Comparison of ENCODE assay signal across 12 cellular contexts in genomic region chr7:131546126-131546525, GRCh38. TPM values are rescaled to one million over a fixed set of nuclear protein-coding genes. Genes with fewer than 3 reads are reported as not detected.
DNase-seq lines count a peak whose midpoint lies in the region; ATAC-seq, FAIRE-seq and TF ChIP-seq lines count a peak whose summit lies in the region.
"Had no signal": no experiment of that assay in that cellular context is flagged by ENCODE, and none has a peak within 500 bp of the region (broad histone marks: within the 10 kb centered on the region; RNA-seq: fewer than 3 reads in every experiment).

No MANE protein-coding gene starts in this region.

- no peaks in the 10 kb centered on the region for H4K20me1 ChIP-seq in astrocyte (ENCODE audit: insufficient read depth, low read length)

- H3K4me1 Mint-ChIP-seq in HFFc6 (ENCODE audit: low read depth), result peaks cover 30% of the 10 kb centered on the region
- peaks cover 13% of the 10 kb centered on the region for H3K4me1 Mint-ChIP-seq in astrocyte (ENCODE audit: low read depth, unreplicated experiment)
- H3K4me1 Mint-ChIP-seq in glutamatergic neuron (ENCODE audit: low read depth, unreplicated experiment), result peaks cover 8% of the 10 kb centered on the region

- H3K9me3 Mint-ChIP-seq in HFFc6 (no peaks in the 10 kb centered on the region), astrocyte (ENCODE audit: unreplicated experiment) (peaks cover 4% of the 10 kb centered on the region), glutamatergic neuron (ENCODE audit: unreplicated experiment) (peaks cover 4% of the 10 kb centered on the region)

- H3K27ac ChIP-seq in A549 (0 out of 6 replicates have a peak overlapping the region, but pooled peaks of 1 of the 2 experiments have one; percentile 0), astrocyte (ENCODE audit: low read depth, low read length) (no peak overlapping the region)
- no peak overlapping the region for H3K27ac ChIP-seq in effector memory CD4-positive, alpha-beta T cell (ENCODE audit: insufficient read depth, low read length, poor library complexity, severe bottlenecking)
- H3K27ac ChIP-seq: VCaP had no signal

- peaks cover 31% of the 10 kb centered on the region for H3K79me2 ChIP-seq in astrocyte (ENCODE audit: insufficient read depth, low read length)

- TF ChIP-seq CTCF in A549 (IDR thresholded peaks at IDR 0.05) (no peak), HFFc6 (IDR thresholded peaks at IDR 0.05) (no peak), astrocyte (IDR thresholded peaks at IDR 0.05; ENCODE audit: insufficient read depth, low read depth, low read length) (no peak), glutamatergic neuron (IDR thresholded peaks at IDR 0.05; ENCODE audit: partially characterized antibody, unreplicated experiment) (no peak)

- POLR2A ChIA-PET in A549 (lab: Yijun Ruan, JAX), result no interaction called here

- ATAC-seq in A549, result peak in 1 of 2 experiments; percentile 12; a peak in 1 of 6 replicates
- peak; percentile 76 for ATAC-seq in left lobe of liver
- ATAC-seq in HG02571 (IDR thresholded peaks at IDR 0.05; ENCODE audit: unreplicated experiment), result no peak

- no peak for TF ChIP-seq POLR2A in A549 (IDR thresholded peaks at IDR 0.05; ENCODE audit: low read length)

- H3K36me3 Mint-ChIP-seq in HFFc6 (ENCODE audit: low read depth) (peaks cover 10% of the 10 kb centered on the region), astrocyte (ENCODE audit: low read depth, unreplicated experiment) (peaks cover 7% of the 10 kb centered on the region), glutamatergic neuron (ENCODE audit: unreplicated experiment) (no peaks in the 10 kb centered on the region)
- H3K36me3 Mint-ChIP-seq: CD14-positive monocyte had no signal

- H3K27ac Mint-ChIP-seq in HFFc6 (no peak overlapping the region; the same call in 1 of the 2 replicates), astrocyte (ENCODE audit: unreplicated experiment) (peak overlapping the region; percentile 15), glutamatergic neuron (ENCODE audit: unreplicated experiment) (no peak overlapping the region)
- H3K27ac Mint-ChIP-seq: stimulated activated naive B cell treated with anti-CD40 and anti-IgM and Interleukin-4, amounts not matched to agents 10 μg/mL and 1 μg/mL and 100 μg/mL, for 72 hours had no signal

- no peak overlapping the region for H3K4me3 ChIP-seq in A549
- no peak overlapping the region for H3K4me3 ChIP-seq in astrocyte (ENCODE audit: insufficient read depth, low read depth, low read length)
- no peak overlapping the region for H3K4me3 ChIP-seq in effector memory CD4-positive, alpha-beta T cell (ENCODE audit: insufficient read depth, low read depth, low read length, poor library complexity, severe bottlenecking)

- H3K27me3 ChIP-seq in astrocyte (ENCODE audit: insufficient read depth, low read length), result no peaks in the 10 kb centered on the region
- H3K27me3 ChIP-seq in effector memory CD4-positive, alpha-beta T cell (replicated peaks; ENCODE audit: control insufficient read depth, insufficient read depth, low read length, poor library complexity, severe bottlenecking), result no peaks in the 10 kb centered on the region

- TF ChIP-seq RAD21 in A549 (conservative IDR thresholded peaks at IDR 0.05 in 1 of 2, IDR thresholded peaks at IDR 0.05 in 1 of 2), result no peak

- H3K9me3 ChIP-seq in A549 (no peaks in the 10 kb centered on the region), astrocyte (ENCODE audit: insufficient read depth, low read depth, low read length) (no peaks in the 10 kb centered on the region)
- H3K9me3 ChIP-seq in effector memory CD4-positive, alpha-beta T cell (ENCODE audit: control insufficient read depth, low read length), result no peaks in the 10 kb centered on the region

- no peak for TF ChIP-seq EP300 in A549 (IDR thresholded peaks at IDR 0.05)

- WGBS in A549 (ENCODE audit: missing lambda C conversion rate), result 80% methylated on average over 12 of the region's 12 CpGs

- no peak overlapping the region for H3K4me2 ChIP-seq in A549
- no peak overlapping the region for H3K4me2 ChIP-seq in astrocyte (ENCODE audit: low read length)

- H3K9ac ChIP-seq in astrocyte (ENCODE audit: low read length), result no peak overlapping the region

- CTCF ChIA-PET in A549 (lab: Yijun Ruan, JAX), result interaction anchor here (0.9 to 9.3 kb wide), 20 partner anchors 8 to 125 kb away, joined by 3 to 99 read pairs (median 4); no protein-coding TSS in a partner anchor

- peaks cover 18% of the 10 kb centered on the region for H3K4me1 ChIP-seq in A549
- no peaks in the 10 kb centered on the region for H3K4me1 ChIP-seq in astrocyte (ENCODE audit: insufficient read depth, low read length)
- no peaks in the 10 kb centered on the region for H3K4me1 ChIP-seq in effector memory CD4-positive, alpha-beta T cell (ENCODE audit: control insufficient read depth, insufficient read depth, low read length, poor library complexity, severe bottlenecking)

- H2AFZ ChIP-seq in astrocyte (ENCODE audit: low read depth, low read length), result no peak overlapping the region

- no peak for FAIRE-seq in A549 (lab: Jason Lieb, UNC)
- FAIRE-seq in astrocyte (lab: Jason Lieb, UNC), result no peak

- H3K27me3 Mint-ChIP-seq in HFFc6 (ENCODE audit: insufficient read depth) (no peaks in the 10 kb centered on the region), astrocyte (ENCODE audit: low read depth, unreplicated experiment) (no peaks in the 10 kb centered on the region), glutamatergic neuron (ENCODE audit: unreplicated experiment) (no peaks in the 10 kb centered on the region)

- peak overlapping the region; percentile 19; the same call in 1 of the 2 replicates for H3K4me3 Mint-ChIP-seq in HFFc6
- no peak overlapping the region for H3K4me3 Mint-ChIP-seq in astrocyte (ENCODE audit: unreplicated experiment)
- no peak overlapping the region for H3K4me3 Mint-ChIP-seq in glutamatergic neuron (ENCODE audit: unreplicated experiment)
- H3K4me3 Mint-ChIP-seq: stimulated activated naive B cell treated with anti-CD40 and anti-IgM and Interleukin-4, amounts not matched to agents 10 μg/mL and 1 μg/mL and 100 μg/mL, for 72 hours had no signal

- DNase-seq in A549 (ENCODE audit: low read depth in 1 of 2, low spot score in 1 of 2) (peak in 1 of 2 experiments; percentile 14), HFFc6 (no peak), astrocyte (ENCODE audit: low read depth) (no peak), left lobe of liver (ENCODE audit: low spot score) (no peak), cerebellum (ENCODE audit: low spot score) (no peak), glutamatergic neuron (no peak)
- DNase-seq in effector memory CD4-positive, alpha-beta T cell, result no peak
- DNase-seq: NCI-H1048 had no signal

- no peaks in the 10 kb centered on the region for H3K36me3 ChIP-seq in astrocyte (ENCODE audit: insufficient read depth, low read length)
- H3K36me3 ChIP-seq in effector memory CD4-positive, alpha-beta T cell (ENCODE audit: control insufficient read depth, insufficient read depth, low read length), result no peaks in the 10 kb centered on the region

TF ChIP-seq in A549, 52 proteins besides CTCF, POLR2A, EP300 and RAD21:
- TF ChIP-seq CEBPB (IDR thresholded peaks at IDR 0.05), result peak in 1 of 2 experiments; percentile 30; a peak in 1 of 4 replicates
- TF ChIP-seq, protein P1, sequence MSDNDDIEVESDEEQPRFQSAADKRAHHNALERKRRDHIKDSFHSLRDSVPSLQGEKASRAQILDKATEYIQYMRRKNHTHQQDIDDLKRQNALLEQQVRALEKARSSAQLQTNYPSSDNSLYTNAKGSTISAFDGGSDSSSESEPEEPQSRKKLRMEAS (IDR thresholded peaks at IDR 0.05), result 0 out of 2 replicates have a peak, but pooled peaks have one; percentile 9
- TF ChIP-seq, protein P2, sequence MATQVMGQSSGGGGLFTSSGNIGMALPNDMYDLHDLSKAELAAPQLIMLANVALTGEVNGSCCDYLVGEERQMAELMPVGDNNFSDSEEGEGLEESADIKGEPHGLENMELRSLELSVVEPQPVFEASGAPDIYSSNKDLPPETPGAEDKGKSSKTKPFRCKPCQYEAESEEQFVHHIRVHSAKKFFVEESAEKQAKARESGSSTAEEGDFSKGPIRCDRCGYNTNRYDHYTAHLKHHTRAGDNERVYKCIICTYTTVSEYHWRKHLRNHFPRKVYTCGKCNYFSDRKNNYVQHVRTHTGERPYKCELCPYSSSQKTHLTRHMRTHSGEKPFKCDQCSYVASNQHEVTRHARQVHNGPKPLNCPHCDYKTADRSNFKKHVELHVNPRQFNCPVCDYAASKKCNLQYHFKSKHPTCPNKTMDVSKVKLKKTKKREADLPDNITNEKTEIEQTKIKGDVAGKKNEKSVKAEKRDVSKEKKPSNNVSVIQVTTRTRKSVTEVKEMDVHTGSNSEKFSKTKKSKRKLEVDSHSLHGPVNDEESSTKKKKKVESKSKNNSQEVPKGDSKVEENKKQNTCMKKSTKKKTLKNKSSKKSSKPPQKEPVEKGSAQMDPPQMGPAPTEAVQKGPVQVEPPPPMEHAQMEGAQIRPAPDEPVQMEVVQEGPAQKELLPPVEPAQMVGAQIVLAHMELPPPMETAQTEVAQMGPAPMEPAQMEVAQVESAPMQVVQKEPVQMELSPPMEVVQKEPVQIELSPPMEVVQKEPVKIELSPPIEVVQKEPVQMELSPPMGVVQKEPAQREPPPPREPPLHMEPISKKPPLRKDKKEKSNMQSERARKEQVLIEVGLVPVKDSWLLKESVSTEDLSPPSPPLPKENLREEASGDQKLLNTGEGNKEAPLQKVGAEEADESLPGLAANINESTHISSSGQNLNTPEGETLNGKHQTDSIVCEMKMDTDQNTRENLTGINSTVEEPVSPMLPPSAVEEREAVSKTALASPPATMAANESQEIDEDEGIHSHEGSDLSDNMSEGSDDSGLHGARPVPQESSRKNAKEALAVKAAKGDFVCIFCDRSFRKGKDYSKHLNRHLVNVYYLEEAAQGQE (IDR thresholded peaks at IDR 0.05), result no peak

RNA-seq across cellular contexts. Expression of gene PODXL, which starts 10.3 kb away (rescaled TPM):
- polyA plus RNA-seq in A549 (2011; rRNA removed) (13.2 and 16.7 TPM in 2 replicates), A549 (2017; fragmentation: RNase III; extraction: RNeasy Plus Mini Kit Qiagen cat#74134 plus additional on column Dnase treatment) (28.4 to 35.3 TPM (median 33.6 TPM) in 3 replicates)
- polyA plus RNA-seq in A549 (2012; cell fraction: cytosol; rRNA removed), result 17.5 and 19.7 TPM in 2 replicates
- 31.8 and 46.0 TPM in 2 replicates for polyA plus RNA-seq in A549 (2012; cell fraction: nucleus; rRNA removed)
- polyA minus RNA-seq in A549 (2011; rRNA and poly(A)+ RNA removed), result 22.7 and 24.9 TPM in 2 replicates
- 10 to 100 TPM; 10.4 to 23.2 (median 21.3) TPM for total RNA-seq in HFFc6 (2021; fragmentation: NEBNext Ultra II Directional; extraction: Animal tissue kit (Norgen Biotek cat#: 25700))
- total RNA-seq in astrocyte (29.9 and 47.1 TPM in 2 replicates), left lobe of liver (2.7 TPM), cerebellum (17.1 TPM), glutamatergic neuron (ENCODE audit: unreplicated experiment) (12.3 TPM)
